11 cellular contexts compared by ENCODE assay signal in genomic region chr15:85401108-85401765, GRCh38. TPM values are rescaled to one million over a fixed set of nuclear protein-coding genes. Genes with fewer than 3 reads are reported as not detected.
DNase-seq lines count a peak whose midpoint lies in the region; ATAC-seq and TF ChIP-seq lines count a peak whose summit lies in the region.
"Had no signal": no experiment of that assay in that cellular context is flagged by ENCODE, and none has a peak within 500 bp of the region (broad histone marks: within the 10 kb centered on the region; RNA-seq: fewer than 3 reads in every experiment).

No MANE protein-coding gene starts in this region.

- peaks cover 52% of the 10 kb centered on the region for H3K4me1 ChIP-seq in SJSA1 (replicated peaks)
- peaks cover 0 to 79% (median 73%) of the 10 kb centered on the region in 4 donors for H3K4me1 ChIP-seq in sigmoid colon

- no peak for TF ChIP-seq EP300 in sigmoid colon (IDR thresholded peaks at IDR 0.05)

- ATAC-seq in HG02642 (IDR thresholded peaks at IDR 0.05; ENCODE audit: poor library complexity, unreplicated experiment), result peak; percentile 44

- no peaks in the 10 kb centered on the region for H3K27me3 ChIP-seq in SJSA1 (replicated peaks)
- H3K27me3 ChIP-seq in sigmoid colon, result no peaks in the 10 kb centered on the region

- H3K36me3 ChIP-seq in SJSA1, result no peaks in the 10 kb centered on the region
- H3K36me3 ChIP-seq in sigmoid colon, result no peaks in the 10 kb centered on the region

- peaks cover 84% of the 10 kb centered on the region for H3K4me1 Mint-ChIP-seq in activated T-cell treated with anti-CD3 and anti-CD28 coated beads, Interleukin-2, amount 50 U/mL, for 24 hours (ENCODE audit: low read depth)

- H3K36me3 Mint-ChIP-seq in activated T-cell treated with anti-CD3 and anti-CD28 coated beads, Interleukin-2, amount 50 U/mL, for 24 hours (ENCODE audit: low read depth), result peaks cover 3% of the 10 kb centered on the region

- no peak for DNase-seq in activated T-cell treated with anti-CD3 and anti-CD28 coated beads, Interleukin-2, amount 50 U/mL, for 24 hours
- no peak for DNase-seq in activated T-cell treated with anti-CD3 and anti-CD28 coated beads, Interleukin-2, amount 50 U/mL, for 1 hour
- no peak for DNase-seq in SJSA1 (ENCODE audit: low read depth in 1 of 2, low spot score in 2 of 2)
- no peak for DNase-seq in sigmoid colon
- no peak for DNase-seq in SKM-1 treated with dmso at 0.1 percent for 144 hours (lab: John Stamatoyannopoulos, UW; ENCODE audit: unreplicated experiment)
- no peak for DNase-seq in SW480 (ENCODE audit: low spot score)
- DNase-seq in activated gamma-delta T cell treated with Interleukin-2 at 50 U/mL for 16 hours, result no peak
- DNase-seq: activated CD4-positive, alpha-beta T cell treated with anti-CD3 and anti-CD28 coated beads, Interleukin-2, amount 50 U/mL, for 4 hours; central memory CD4-positive, alpha-beta T cell; NCI-H1092 had no signal

- H3K9me3 Mint-ChIP-seq in activated T-cell treated with anti-CD3 and anti-CD28 coated beads, Interleukin-2, amount 50 U/mL, for 24 hours, result no peaks in the 10 kb centered on the region

- no peaks in the 10 kb centered on the region for H3K27me3 Mint-ChIP-seq in activated T-cell treated with anti-CD3 and anti-CD28 coated beads, Interleukin-2, amount 50 U/mL, for 24 hours

- WGBS in sigmoid colon, 2 donors, result 68 to 78% methylated on average over 4 of the region's 4 CpGs

- H3K27ac ChIP-seq in SJSA1, result peak overlapping the region; percentile 62
- H3K27ac ChIP-seq in sigmoid colon, result peak overlapping the region in 3 of 4 donors; percentile 29 to 38 (median 33)

- intact Hi-C loops in sigmoid colon (cut with DNase I), result no loop called here

- H3K4me3 ChIP-seq in SJSA1 (no peak overlapping the region), sigmoid colon (no peak overlapping the region)

- H3K9me3 ChIP-seq in SJSA1 (replicated peaks) (no peaks in the 10 kb centered on the region), sigmoid colon (no peaks in the 10 kb centered on the region)

- peak overlapping the region; percentile 77 for H3K27ac Mint-ChIP-seq in activated T-cell treated with anti-CD3 and anti-CD28 coated beads, Interleukin-2, amount 50 U/mL, for 24 hours

- no peak for TF ChIP-seq CTCF in sigmoid colon (IDR thresholded peaks at IDR 0.05)

- no peak for TF ChIP-seq POLR2A in sigmoid colon (IDR thresholded peaks at IDR 0.05)

- peak overlapping the region; percentile 28 for H3K4me3 Mint-ChIP-seq in activated T-cell treated with anti-CD3 and anti-CD28 coated beads, Interleukin-2, amount 50 U/mL, for 24 hours

RNA-seq across cellular contexts. Expression of gene AKAP13, which starts 20.8 kb away (rescaled TPM):
- 65.4 and 79.3 TPM in 2 replicates for total RNA-seq in SJSA1 (2014; rRNA removed; shearing (Covaris generic))
- 100 to 1,000 TPM in 3 of 4 donors, 10 to 100 TPM in 1; 98.5 to 142 (median 126) TPM for total RNA-seq in sigmoid colon
- polyA plus RNA-seq in sigmoid colon, result 10 to 100 TPM; 21.6 to 73.7 (median 43.0) TPM
